ENCODE assay signal across 8 cellular contexts in the genomic region with DNA sequence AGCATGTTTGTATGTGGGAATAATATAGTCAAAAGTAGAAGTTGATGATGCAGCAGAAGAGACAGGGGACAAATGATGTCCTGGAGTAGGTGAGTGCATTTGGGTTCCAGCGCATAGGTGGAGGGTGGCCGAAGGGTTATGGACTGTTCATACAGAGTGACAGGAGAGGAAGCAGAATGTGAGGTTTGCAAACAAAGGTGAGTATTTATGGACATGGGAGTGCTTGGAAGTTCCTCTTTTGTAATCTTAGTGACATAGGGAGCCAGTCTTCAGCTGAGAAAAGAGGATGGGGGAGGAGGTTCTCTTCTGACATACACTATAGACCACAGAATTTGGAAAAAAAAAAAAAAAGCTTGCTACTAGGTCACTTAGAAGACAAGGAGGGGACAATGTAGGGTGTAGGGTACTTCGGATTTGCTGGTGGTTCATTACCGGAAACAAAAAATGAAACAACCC.
DNase-seq lines count a peak whose midpoint lies in the region; ATAC-seq and TF ChIP-seq lines count a peak whose summit lies in the region.

No MANE protein-coding gene starts in this region.

- no peaks in the 10 kb centered on the region for H3K27me3 ChIP-seq in Karpas-422 (ENCODE audit: low read length)
- H3K27me3 ChIP-seq in effector memory CD4-positive, alpha-beta T cell (replicated peaks; ENCODE audit: control insufficient read depth, insufficient read depth, low read length, poor library complexity, severe bottlenecking), result no peaks in the 10 kb centered on the region

- no peak for TF ChIP-seq CTCF in C4-2B (conservative IDR thresholded peaks at IDR 0.05)

- H3K9me2 ChIP-seq in Karpas-422 (replicated peaks; ENCODE audit: insufficient read depth, low read length), result no peaks in the 10 kb centered on the region

- H3K4me3 Mint-ChIP-seq in stimulated activated effector memory CD8-positive, alpha-beta T cell treated with anti-CD3 and anti-CD28 coated beads, Interleukin-12 subunit alpha, Interleukin-12 subunit beta, amount 100 ng/mL, for 72 hours, result no peak overlapping the region
- H3K4me3 Mint-ChIP-seq in activated T-helper 2 cell treated with anti-CD3 and anti-CD28 coated beads, Interferon-gamma antibody, Interleukin-2, Interleukin-4, amounts not matched to agents 10 μg/mL and 5 μg/mL and 100 μg/mL, durations not matched to agents 14 hours and 24 hours and 36 hours (ENCODE audit: low read depth), result no peak overlapping the region

- DNase-seq in Karpas-422 (peak; percentile 93), DMS79 (lab: John Stamatoyannopoulos, UW) (no peak), NCI-H1694 (lab: John Stamatoyannopoulos, UW) (no peak)
- no peak for DNase-seq in effector memory CD4-positive, alpha-beta T cell
- DNase-seq in stimulated activated effector memory CD8-positive, alpha-beta T cell treated with anti-CD3 and anti-CD28 coated beads, Interleukin-12 subunit alpha, Interleukin-12 subunit beta, amount 100 ng/mL, for 72 hours (ENCODE audit: low spot score in 2 of 2), result no peak
- DNase-seq in activated T-helper 2 cell treated with anti-CD3 and anti-CD28 coated beads, Interferon-gamma antibody, Interleukin-2, Interleukin-4, amounts not matched to agents 10 μg/mL and 5 μg/mL and 100 μg/mL, durations not matched to agents 14 hours and 24 hours and 36 hours (ENCODE audit: low spot score), result no peak

- ATAC-seq in GM21515 (IDR thresholded peaks at IDR 0.05; ENCODE audit: unreplicated experiment), result peak; percentile 61
- peak; percentile 67 for ATAC-seq in stimulated activated effector memory CD8-positive, alpha-beta T cell treated with anti-CD3 and anti-CD28 coated beads, Interleukin-12 subunit alpha, Interleukin-12 subunit beta, amount 100 ng/mL, for 72 hours

- intact Hi-C loops in activated T-helper 2 cell treated with anti-CD3 and anti-CD28 coated beads, Interferon-gamma antibody, Interleukin-2, Interleukin-4, amounts not matched to agents 10 μg/mL and 5 μg/mL and 100 μg/mL, durations not matched to agents 14 hours and 24 hours and 36 hours (cut with micrococcal nuclease), result no loop called here

- H3K9me3 ChIP-seq in Karpas-422 (ENCODE audit: low read length), result no peaks in the 10 kb centered on the region
- H3K9me3 ChIP-seq in effector memory CD4-positive, alpha-beta T cell (ENCODE audit: control insufficient read depth, low read length), result no peaks in the 10 kb centered on the region

- peak overlapping the region; percentile 60 for H3K4me3 ChIP-seq in Karpas-422 (ENCODE audit: low read length)
- H3K4me3 ChIP-seq in effector memory CD4-positive, alpha-beta T cell (ENCODE audit: insufficient read depth, low read depth, low read length, poor library complexity, severe bottlenecking), result peak overlapping the region; percentile 45

- peaks cover 6% of the 10 kb centered on the region for H3K36me3 Mint-ChIP-seq in stimulated activated effector memory CD8-positive, alpha-beta T cell treated with anti-CD3 and anti-CD28 coated beads, Interleukin-12 subunit alpha, Interleukin-12 subunit beta, amount 100 ng/mL, for 72 hours
- no peaks in the 10 kb centered on the region for H3K36me3 Mint-ChIP-seq in activated T-helper 2 cell treated with anti-CD3 and anti-CD28 coated beads, Interferon-gamma antibody, Interleukin-2, Interleukin-4, amounts not matched to agents 10 μg/mL and 5 μg/mL and 100 μg/mL, durations not matched to agents 14 hours and 24 hours and 36 hours (ENCODE audit: low read depth)

- no peaks in the 10 kb centered on the region for H3K9me3 Mint-ChIP-seq in stimulated activated effector memory CD8-positive, alpha-beta T cell treated with anti-CD3 and anti-CD28 coated beads, Interleukin-12 subunit alpha, Interleukin-12 subunit beta, amount 100 ng/mL, for 72 hours
- peaks cover 3% of the 10 kb centered on the region for H3K9me3 Mint-ChIP-seq in activated T-helper 2 cell treated with anti-CD3 and anti-CD28 coated beads, Interferon-gamma antibody, Interleukin-2, Interleukin-4, amounts not matched to agents 10 μg/mL and 5 μg/mL and 100 μg/mL, durations not matched to agents 14 hours and 24 hours and 36 hours

- H3K27ac Mint-ChIP-seq in stimulated activated effector memory CD8-positive, alpha-beta T cell treated with anti-CD3 and anti-CD28 coated beads, Interleukin-12 subunit alpha, Interleukin-12 subunit beta, amount 100 ng/mL, for 72 hours, result no peak overlapping the region
- no peak overlapping the region for H3K27ac Mint-ChIP-seq in activated T-helper 2 cell treated with anti-CD3 and anti-CD28 coated beads, Interferon-gamma antibody, Interleukin-2, Interleukin-4, amounts not matched to agents 10 μg/mL and 5 μg/mL and 100 μg/mL, durations not matched to agents 14 hours and 24 hours and 36 hours

- H3K27ac ChIP-seq in C4-2B, result peak overlapping the region; percentile 77; the same call in 1 of the 2 replicates
- peak overlapping the region; percentile 98 for H3K27ac ChIP-seq in Karpas-422 (ENCODE audit: low read length)
- peak overlapping the region; percentile 52 for H3K27ac ChIP-seq in effector memory CD4-positive, alpha-beta T cell (ENCODE audit: insufficient read depth, low read length, poor library complexity, severe bottlenecking)

- H3K79me2 ChIP-seq in Karpas-422 (ENCODE audit: low read length), result no peaks in the 10 kb centered on the region

- no peak overlapping the region for H2AFZ ChIP-seq in Karpas-422 (ENCODE audit: low read length)

- no peaks in the 10 kb centered on the region for H4K20me1 ChIP-seq in Karpas-422 (ENCODE audit: insufficient read depth, low read depth, low read length)

- H3K4me2 ChIP-seq in Karpas-422 (ENCODE audit: low read depth, low read length, poor library complexity, severe bottlenecking), result peak overlapping the region; percentile 80

- H3K9ac ChIP-seq in Karpas-422 (ENCODE audit: low read length), result peak overlapping the region; percentile 77

- no peaks in the 10 kb centered on the region; the same call in 1 of the 2 replicates for H3K36me3 ChIP-seq in Karpas-422 (ENCODE audit: insufficient read depth, low read length)
- H3K36me3 ChIP-seq in effector memory CD4-positive, alpha-beta T cell (ENCODE audit: control insufficient read depth, insufficient read depth, low read length), result no peaks in the 10 kb centered on the region

- peaks cover 3% of the 10 kb centered on the region for H3K27me3 Mint-ChIP-seq in activated T-helper 2 cell treated with anti-CD3 and anti-CD28 coated beads, Interferon-gamma antibody, Interleukin-2, Interleukin-4, amounts not matched to agents 10 μg/mL and 5 μg/mL and 100 μg/mL, durations not matched to agents 14 hours and 24 hours and 36 hours (ENCODE audit: low read depth)

- H3K4me1 ChIP-seq in Karpas-422 (ENCODE audit: low read length), result peaks cover 72% of the 10 kb centered on the region
- peaks cover 9% of the 10 kb centered on the region for H3K4me1 ChIP-seq in effector memory CD4-positive, alpha-beta T cell (ENCODE audit: control insufficient read depth, insufficient read depth, low read length, poor library complexity, severe bottlenecking)

- H3K4me1 Mint-ChIP-seq in stimulated activated effector memory CD8-positive, alpha-beta T cell treated with anti-CD3 and anti-CD28 coated beads, Interleukin-12 subunit alpha, Interleukin-12 subunit beta, amount 100 ng/mL, for 72 hours, result peaks cover 6% of the 10 kb centered on the region
- H3K4me1 Mint-ChIP-seq in activated T-helper 2 cell treated with anti-CD3 and anti-CD28 coated beads, Interferon-gamma antibody, Interleukin-2, Interleukin-4, amounts not matched to agents 10 μg/mL and 5 μg/mL and 100 μg/mL, durations not matched to agents 14 hours and 24 hours and 36 hours (ENCODE audit: low read depth), result no peaks in the 10 kb centered on the region
